In genomic region chr1:31703431-31704260, GRCh38 we compare ENCODE assay signal across 8 cellular contexts. TPM values are rescaled to one million over a fixed set of nuclear protein-coding genes. Genes with fewer than 3 reads are reported as not detected.
DNase-seq lines count a peak whose midpoint lies in the region; ATAC-seq and TF ChIP-seq lines count a peak whose summit lies in the region.

COL16A1 (minus strand) TSS chr1:31704017; CDS start chr1:31702193, 1,824 bp downstream.

- H3K9ac ChIP-seq in parathyroid adenoma, result no peak within 1 kb of the TSS

- H3K9me3 Mint-ChIP-seq in activated naive CD8-positive, alpha-beta T cell treated with anti-CD3 and anti-CD28 coated beads for 36 hours, result no peaks in the 10 kb centered on the region

- H2AFZ ChIP-seq in parathyroid adenoma, result peak within 1 kb of the TSS; percentile 62

- no peaks in the 10 kb centered on the region for H3K36me3 Mint-ChIP-seq in activated naive CD8-positive, alpha-beta T cell treated with anti-CD3 and anti-CD28 coated beads for 36 hours

- peak within 1 kb of the TSS; percentile 80 for H3K4me2 ChIP-seq in parathyroid adenoma (ENCODE audit: low read length)

- H3K9me3 ChIP-seq in heart right ventricle, result no peaks in the 10 kb centered on the region
- no peaks in the 10 kb centered on the region for H3K9me3 ChIP-seq in parathyroid adenoma (ENCODE audit: control insufficient read depth, low read length)

- no peaks in the 10 kb centered on the region for H3K79me2 ChIP-seq in parathyroid adenoma

- H3K27ac Mint-ChIP-seq in activated naive CD8-positive, alpha-beta T cell treated with anti-CD3 and anti-CD28 coated beads for 36 hours, result no peak within 1 kb of the TSS

- H3K27me3 Mint-ChIP-seq in activated naive CD8-positive, alpha-beta T cell treated with anti-CD3 and anti-CD28 coated beads for 36 hours, result peaks cover 47% of the 10 kb centered on the region

- WGBS in heart right ventricle, 2 donors, result 18 to 19% methylated on average over 35 to 39 of the region's 39 CpGs

- H3K4me1 ChIP-seq in heart right ventricle (peaks cover 17 to 82% (median 44%) of the 10 kb centered on the region in 9 donors), parathyroid adenoma (peaks cover 4% of the 10 kb centered on the region)

- peak within 1 kb of the TSS in 9 of 10 donors; percentile 38 to 58 (median 50) for H3K4me3 ChIP-seq in heart right ventricle
- H3K4me3 ChIP-seq in parathyroid adenoma (ENCODE audit: low read depth, low read length), result peak within 1 kb of the TSS; percentile 14

- DNase-seq in HCEC 1CT (peak; percentile 43), heart right ventricle (peak; percentile 77 to 81), NCI-H1694 treated with DMSO at 0.1 percent for 48 hours (lab: John Stamatoyannopoulos, UW) (no peak)
- no peak for DNase-seq in activated naive CD8-positive, alpha-beta T cell treated with anti-CD3 and anti-CD28 coated beads for 36 hours
- DNase-seq in stimulated activated CD4-positive, alpha-beta T cell treated with anti-CD3 and anti-CD28 coated beads, Interleukin-2, amount 100 ng/mL, for 48 hours, result no peak

- peaks cover 0 to 23% (median 0%) of the 10 kb centered on the region in 7 donors for H3K27me3 ChIP-seq in heart right ventricle
- H3K27me3 ChIP-seq in parathyroid adenoma (ENCODE audit: control insufficient read depth, insufficient read depth, low read length), result no peaks in the 10 kb centered on the region

- H3K4me3 Mint-ChIP-seq in activated naive CD8-positive, alpha-beta T cell treated with anti-CD3 and anti-CD28 coated beads for 36 hours, result peak within 1 kb of the TSS; percentile 19

- H3K27ac ChIP-seq in heart right ventricle, result peak within 1 kb of the TSS; percentile 36 to 90 (median 78)
- H3K27ac ChIP-seq in parathyroid adenoma, result no peak within 1 kb of the TSS

- H3K4me1 Mint-ChIP-seq in activated naive CD8-positive, alpha-beta T cell treated with anti-CD3 and anti-CD28 coated beads for 36 hours, result peaks cover 50% of the 10 kb centered on the region

- TF ChIP-seq CTCF in heart right ventricle (IDR thresholded peaks at IDR 0.05) (peak in 2 of 9 donors; percentile 9 to 19), parathyroid adenoma (IDR thresholded peaks at IDR 0.05) (no peak)

- intact Hi-C loops in heart right ventricle (cut with DNase I), result loop anchor here in 1 of 10 donors (5.0 kb wide), 1 partner anchor 36 kb away; no protein-coding TSS in a partner anchor

- peak; percentile 58 to 81 (median 67) for ATAC-seq in heart right ventricle
- no peak for ATAC-seq in HG03442 (IDR thresholded peaks at IDR 0.05; ENCODE audit: unreplicated experiment)
- ATAC-seq in GM19463 (IDR thresholded peaks at IDR 0.05; ENCODE audit: unreplicated experiment), result no peak

- H3K36me3 ChIP-seq in heart right ventricle, result peaks cover 0 to 6% (median 0%) of the 10 kb centered on the region in 9 donors
- no peaks in the 10 kb centered on the region for H3K36me3 ChIP-seq in parathyroid adenoma (ENCODE audit: control insufficient read depth, insufficient read depth, low read length)

RNA-seq across cellular contexts. Expression of gene COL16A1, which starts in this region (rescaled TPM):
- total RNA-seq in activated naive CD8-positive, alpha-beta T cell treated with anti-CD3 and anti-CD28 coated beads for 36 hours, result under 1 TPM; 0.36 to 0.93 TPM
- 10 to 100 TPM in 9 of 10 donors, 1 to 10 TPM in 1; 7.4 to 35.3 (median 16.6) TPM for total RNA-seq in heart right ventricle
- polyA plus RNA-seq in heart right ventricle, result 10 to 100 TPM in 1 of 2 donors, 1 to 10 TPM in 1; 8.3 to 33.1 TPM

Comparison
In these comparisons a context has a peak if more than half of its experiments do, and no peak if none do; other contexts are left out.
1. RNA of gene COL16A1 (total RNA-seq): 7.4 to 35.3 TPM in heart right ventricle; 0.36 to 0.93 TPM in activated naive CD8-positive, alpha-beta T cell treated with anti-CD3 and anti-CD28 coated beads for 36 hours; every median in the first group is over 4 times any median in the second.
2. DNase-seq: peak in HCEC 1CT (single experiment) and heart right ventricle (2 of 2); none in activated naive CD8-positive, alpha-beta T cell treated with anti-CD3 and anti-CD28 coated beads for 36 hours (single experiment), NCI-H1694 treated with DMSO at 0.1 percent for 48 hours (single experiment) and stimulated activated CD4-positive, alpha-beta T cell treated with anti-CD3 and anti-CD28 coated beads, Interleukin-2, amount 100 ng/mL, for 48 hours (0 of 2).
3. ATAC-seq: peak in heart right ventricle (8 of 8); none in HG03442 (single experiment) and GM19463 (single experiment).